In genomic region chr4:20265726-20266125, GRCh38 we compare ENCODE assay signal across 21 cellular contexts. TPM values are rescaled to one million over a fixed set of nuclear protein-coding genes. Genes with fewer than 3 reads are reported as not detected.
"Had no signal": no experiment of that assay in that cellular context is flagged by ENCODE, and none has a peak within 500 bp of the region (broad histone marks: within the 10 kb centered on the region; RNA-seq: fewer than 3 reads in every experiment).

No MANE protein-coding gene starts in this region.

- H3K27ac ChIP-seq: cardiac muscle cell had no signal

- H3K9me3 ChIP-seq: upper lobe of left lung had no signal

- ATAC-seq: activated CD8-positive, alpha-beta memory T cell treated with anti-CD3 and anti-CD28 coated beads, Interleukin-2, amount 10 ng/mL, durations not matched to agents 7 days and 5 days; left colon had no signal

- H3K4me3 ChIP-seq: cardiac muscle cell, lung, skin epidermis, upper lobe of left lung had no signal

- DNase-seq: activated B cell treated with CpG ODN at 0.5 μM for 24 hours; activated CD4-positive, alpha-beta memory T cell treated with anti-CD3 and anti-CD28 coated beads, Interleukin-2, amount 10 ng/mL, durations not matched to agents 7 days and 5 days; activated CD4-positive, alpha-beta T cell treated with anti-CD3 and anti-CD28 coated beads for 48 hours; activated CD8-positive, alpha-beta memory T cell treated with anti-CD3 and anti-CD28 coated beads, Interleukin-2, amount 10 ng/mL, durations not matched to agents 7 days and 5 days; activated naive CD4-positive, alpha-beta T cell treated with anti-CD3 and anti-CD28 coated beads, Interleukin-2, amount 50 U/mL, for 16 hours; aorta; dermis blood vessel endothelial cell; effector memory CD4-positive, alpha-beta T cell; foreskin fibroblast; glutamatergic neuron; hippocampal formation; left colon; nucleus accumbens; retina; stimulated activated CD4-positive, alpha-beta T cell treated with anti-CD3 and anti-CD28 coated beads, Interleukin-2, amount 100 ng/mL, for 48 hours; T-helper 1 cell; T-helper 9 cell; upper lobe of left lung had no signal

- H3K36me3 ChIP-seq: upper lobe of left lung had no signal

- H3K27me3 ChIP-seq: cardiac muscle cell, upper lobe of left lung had no signal

- H3K4me1 ChIP-seq: upper lobe of left lung had no signal

RNA-seq across cellular contexts. Expression of gene SLIT2, which starts 14.0 kb away (rescaled TPM):
- total RNA-seq: activated CD4-positive, alpha-beta memory T cell treated with anti-CD3 and anti-CD28 coated beads, Interleukin-2, amount 10 ng/mL, durations not matched to agents 7 days and 5 days; activated CD8-positive, alpha-beta memory T cell treated with anti-CD3 and anti-CD28 coated beads, Interleukin-2, amount 10 ng/mL, durations not matched to agents 7 days and 5 days had no signal
